In the genomic region with DNA sequence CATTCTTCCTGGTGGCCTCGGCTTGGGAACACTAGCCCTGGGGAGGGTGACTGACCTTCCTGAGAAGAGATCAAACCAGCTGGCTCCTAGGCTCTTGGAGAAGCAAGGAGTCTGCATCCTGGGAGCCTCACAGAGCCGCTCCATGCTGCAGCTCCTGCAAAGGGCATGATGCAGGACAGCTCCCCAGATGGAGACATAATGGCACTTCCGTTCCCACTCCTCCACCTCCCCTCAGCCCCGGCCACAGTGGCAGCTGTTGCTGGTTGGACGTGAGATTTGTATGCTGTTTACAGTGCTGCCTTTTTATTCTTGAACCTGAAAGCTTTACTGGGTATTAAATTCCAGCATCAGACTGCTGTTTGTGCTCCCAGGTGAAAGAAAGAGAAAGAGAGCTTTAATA, we compare ENCODE assay signal across 26 cellular contexts.
"Had no signal": no experiment of that assay in that cellular context is flagged by ENCODE, and none has a peak within 500 bp of the region (broad histone marks: within the 10 kb centered on the region; RNA-seq: fewer than 3 reads in every experiment).

No MANE protein-coding gene starts in this region.

- H3K9me3 ChIP-seq: adrenal gland, ascending aorta, suprapubic skin, transverse colon had no signal

- H3K27ac Mint-ChIP-seq: activated B cell treated with CpG ODN at 0.5 μM for 24 hours; activated CD4-positive, alpha-beta T cell treated with anti-CD3 and anti-CD28 coated beads for 36 hours; activated naive CD8-positive, alpha-beta T cell; activated T-cell treated with anti-CD3 and anti-CD28 coated beads, Interleukin-2, amount 50 U/mL, for 24 hours; activated T-helper 17 cell treated with anti-CD3 and anti-CD28 coated beads, Interleukin-2, amount 50 U/mL, for 72 hours; mesothelial cell of epicardium; natural killer cell treated with Interleukin-12 subunit alpha and Interleukin-12 subunit beta and Interleukin-15 and Interleukin-18, amount 100 ng/mL, for 72 hours; stimulated activated naive CD8-positive, alpha-beta T cell treated with anti-CD3 and anti-CD28 coated beads, Interleukin-15, amount 100 ng/mL, for 72 hours had no signal

- H3K36me3 Mint-ChIP-seq: activated naive CD8-positive, alpha-beta T cell; mesothelial cell of epicardium; natural killer cell treated with Interleukin-12 subunit alpha and Interleukin-12 subunit beta and Interleukin-15 and Interleukin-18, amount 100 ng/mL, for 72 hours had no signal

- H3K36me3 ChIP-seq: adrenal gland, ascending aorta, suprapubic skin, transverse colon had no signal

- H3K4me3 Mint-ChIP-seq: activated B cell treated with CpG ODN at 0.5 μM for 24 hours; activated CD4-positive, alpha-beta T cell treated with anti-CD3 and anti-CD28 coated beads for 36 hours; activated naive CD8-positive, alpha-beta T cell; activated T-cell treated with anti-CD3 and anti-CD28 coated beads, Interleukin-2, amount 50 U/mL, for 24 hours; activated T-helper 17 cell treated with anti-CD3 and anti-CD28 coated beads, Interleukin-2, amount 50 U/mL, for 72 hours; mesothelial cell of epicardium; natural killer cell treated with Interleukin-12 subunit alpha and Interleukin-12 subunit beta and Interleukin-15 and Interleukin-18, amount 100 ng/mL, for 72 hours; stimulated activated naive CD8-positive, alpha-beta T cell treated with anti-CD3 and anti-CD28 coated beads, Interleukin-15, amount 100 ng/mL, for 72 hours had no signal

- DNase-seq: activated B cell treated with CpG ODN at 0.5 μM for 24 hours; activated CD4-positive, alpha-beta T cell treated with anti-CD3 and anti-CD28 coated beads for 36 hours; activated CD4-positive, alpha-beta T cell treated with anti-CD3 and anti-CD28 coated beads, Interleukin-2, amount 50 U/mL, for 4 hours; activated CD8-positive, alpha-beta memory T cell treated with anti-CD3 and anti-CD28 coated beads for 24 hours; activated CD8-positive, alpha-beta memory T cell treated with anti-CD3 and anti-CD28 coated beads, Interleukin-2, amount 50 U/mL, for 4 hours; activated T-cell treated with anti-CD3 and anti-CD28 coated beads, Interleukin-2, amount 50 U/mL, for 24 hours; adrenal gland; central memory CD4-positive, alpha-beta T cell; effector memory CD4-positive, alpha-beta T cell; foreskin melanocyte; hippocampal formation; kidney glomerular epithelial cell; left ventricle myocardium superior; mammary epithelial cell; right cardiac atrium; stimulated activated CD4-positive, alpha-beta T cell treated with anti-CD3 and anti-CD28 coated beads, Interleukin-1b, Interleukin-23, amount 100 ng/mL, for 48 hours; stimulated activated naive CD8-positive, alpha-beta T cell treated with anti-CD3 and anti-CD28 coated beads, Interleukin-15, amount 100 ng/mL, for 72 hours; transverse colon had no signal

- ATAC-seq: activated CD4-positive, alpha-beta T cell treated with anti-CD3 and anti-CD28 coated beads for 36 hours; activated T-helper 17 cell treated with anti-CD3 and anti-CD28 coated beads, Interleukin-2, amount 50 U/mL, for 72 hours; esophagus mucosa; left ventricle myocardium superior; natural killer cell treated with Interleukin-12 subunit alpha and Interleukin-12 subunit beta and Interleukin-15 and Interleukin-18, amount 100 ng/mL, for 72 hours; right cardiac atrium; stimulated activated naive CD8-positive, alpha-beta T cell treated with anti-CD3 and anti-CD28 coated beads, Interleukin-15, amount 100 ng/mL, for 72 hours had no signal

- H3K9ac ChIP-seq: parathyroid adenoma had no signal

- H3K27ac ChIP-seq: adrenal gland, ascending aorta, parathyroid adenoma, suprapubic skin, transverse colon had no signal

- H3K9me3 Mint-ChIP-seq: activated B cell treated with CpG ODN at 0.5 μM for 24 hours; activated T-cell treated with anti-CD3 and anti-CD28 coated beads, Interleukin-2, amount 50 U/mL, for 24 hours; activated T-helper 17 cell treated with anti-CD3 and anti-CD28 coated beads, Interleukin-2, amount 50 U/mL, for 72 hours; mesothelial cell of epicardium; natural killer cell treated with Interleukin-12 subunit alpha and Interleukin-12 subunit beta and Interleukin-15 and Interleukin-18, amount 100 ng/mL, for 72 hours; stimulated activated naive CD8-positive, alpha-beta T cell treated with anti-CD3 and anti-CD28 coated beads, Interleukin-15, amount 100 ng/mL, for 72 hours had no signal

- H3K27me3 ChIP-seq: adrenal gland, ascending aorta, suprapubic skin, transverse colon had no signal

- H3K4me1 Mint-ChIP-seq: activated B cell treated with CpG ODN at 0.5 μM for 24 hours; activated CD4-positive, alpha-beta T cell treated with anti-CD3 and anti-CD28 coated beads for 36 hours; activated T-helper 17 cell treated with anti-CD3 and anti-CD28 coated beads, Interleukin-2, amount 50 U/mL, for 72 hours; stimulated activated naive CD8-positive, alpha-beta T cell treated with anti-CD3 and anti-CD28 coated beads, Interleukin-15, amount 100 ng/mL, for 72 hours had no signal

- H3K4me1 ChIP-seq: adrenal gland, parathyroid adenoma, suprapubic skin had no signal

- H3K4me3 ChIP-seq: adrenal gland, ascending aorta, suprapubic skin, transverse colon had no signal
